ENCODE assay signal across 8 cellular contexts in the genomic region with DNA sequence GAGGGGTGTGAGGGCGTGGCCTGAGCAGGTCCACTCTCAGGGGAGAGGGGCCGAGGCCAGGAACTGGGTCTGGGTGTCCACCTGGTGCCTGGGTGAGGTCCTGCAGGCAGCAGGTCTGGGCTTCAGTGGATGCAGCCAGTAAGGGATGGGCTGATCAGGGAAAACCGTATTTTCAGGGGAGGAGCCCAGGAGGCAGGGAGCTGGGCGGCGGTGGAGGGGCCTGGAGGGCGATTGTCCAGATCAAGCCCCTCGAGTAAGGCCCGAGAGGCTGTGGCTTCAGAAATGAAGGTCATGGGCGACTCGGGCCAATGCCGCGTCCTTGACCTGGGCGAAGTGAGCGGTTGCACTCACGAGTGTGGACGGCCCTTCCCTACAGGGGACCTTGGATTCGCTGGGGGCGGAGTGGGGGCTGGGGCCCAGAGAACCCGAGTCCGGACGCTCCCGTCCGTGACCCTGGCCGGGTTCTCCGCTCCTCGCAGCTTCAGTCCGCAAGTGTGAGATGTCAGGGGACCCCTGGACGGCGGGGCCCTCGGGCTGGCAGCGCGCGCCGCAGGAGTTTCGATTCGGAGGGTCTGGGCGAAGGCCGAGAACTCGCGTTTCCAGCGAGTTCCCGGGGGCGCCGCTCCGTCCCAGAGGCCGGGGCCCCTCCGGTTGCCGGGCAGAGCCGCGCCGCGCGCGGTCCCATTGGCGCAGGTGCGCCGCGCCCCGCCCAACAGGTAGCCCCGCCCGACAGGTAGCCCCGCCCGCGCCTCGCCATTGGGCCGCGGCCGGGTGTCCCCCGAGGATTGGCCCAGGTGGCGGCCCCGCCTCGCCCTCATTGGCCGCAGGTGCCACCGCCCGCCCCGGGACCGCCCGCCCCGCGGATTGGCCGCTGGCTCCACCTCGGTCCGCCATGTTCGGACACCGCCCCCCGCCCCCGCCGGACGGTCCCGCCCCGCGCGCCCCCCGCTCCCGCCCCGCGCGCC. TPM values are rescaled to one million over a fixed set of nuclear protein-coding genes. Genes with fewer than 3 reads are reported as not detected.
A peak's percentile ranks its signal among the peaks of the same experiment; 100 is the strongest.
DNase-seq lines count a peak whose midpoint lies in the region; ATAC-seq and TF ChIP-seq lines count a peak whose summit lies in the region.

TSS of gene PRKCZ (plus strand) at position 895 of the 965 bp plus-strand sequence. CDS start 220 bp downstream, outside the sequence.

- no peaks in the 10 kb centered on the region for H4K20me1 ChIP-seq in PC-9 (ENCODE audit: insufficient read depth)

- H3K4me2 ChIP-seq in PC-9: peak within 1 kb of the TSS; percentile 87

- H3K4me1 ChIP-seq in PC-9 (replicated peaks; ENCODE audit: insufficient read depth) (0 out of 2 replicates have a peak, but pooled peaks cover 5% of the 10 kb centered on the region), gastroesophageal sphincter (peaks cover 0 to 37% (median 14%) of the 10 kb centered on the region in 3 donors), tibial artery (peaks cover 0 to 24% (median 17%) of the 10 kb centered on the region in 4 donors)

- intact Hi-C loops in PC-9 (cut with micrococcal nuclease; ENCODE audit: unreplicated experiment): loop anchor here (2.0 kb wide), 1 partner anchor 85 kb away; no protein-coding TSS in a partner anchor
- intact Hi-C loops in tibial artery (cut with DNase I; ENCODE audit: low total_unique reads): no loop called here

- no peak for TF ChIP-seq EP300 in gastroesophageal sphincter (IDR thresholded peaks at IDR 0.05)

- no peaks in the 10 kb centered on the region for H3K36me3 ChIP-seq in PC-9 (ENCODE audit: low read depth)
- no peaks in the 10 kb centered on the region for H3K36me3 ChIP-seq in gastroesophageal sphincter
- H3K36me3 ChIP-seq in tibial artery: no peaks in the 10 kb centered on the region

- WGBS in gastroesophageal sphincter (ENCODE audit: low coverage in 1 of 2), 2 donors: 2 to 10% methylated on average over 2 to 6 of the region's 98 CpGs

- peak; percentile 93 for DNase-seq in G401 (ENCODE audit: low spot score)
- peak; percentile 80 to 98 for DNase-seq in PC-9
- DNase-seq in activated T-helper 1 cell treated with anti-CD3 and anti-CD28 coated beads, Interleukin-2, amount 50 U/mL, for 16 hours (ENCODE audit: low read depth in 1 of 2, low spot score in 1 of 2): peak; percentile 89 to 96
- peak; percentile 50 for DNase-seq in omental fat pad (ENCODE audit: low spot score)
- no peak for DNase-seq in tibial artery
- no peak for DNase-seq in NCI-H446 (lab: John Stamatoyannopoulos, UW)

- H3K27me3 ChIP-seq in PC-9 (ENCODE audit: insufficient read depth, low read depth) (no peaks in the 10 kb centered on the region), gastroesophageal sphincter (peaks cover 87% of the 10 kb centered on the region), tibial artery (peaks cover 0 to 88% of the 10 kb centered on the region in 2 donors)

- no peak for TF ChIP-seq POLR2A in gastroesophageal sphincter (IDR thresholded peaks at IDR 0.05)

- peaks cover 12% of the 10 kb centered on the region; the same call in 1 of the 2 replicates for H3F3A ChIP-seq in PC-9 (ENCODE audit: insufficient read depth, low read depth)

- in situ Hi-C loops in G401 (cut with HindIII; ENCODE audit: low sequenced_read_pairs): loop anchor here (5.0 kb wide), 1 partner anchor 57 kb away; no protein-coding TSS in a partner anchor

- TF ChIP-seq CTCF in PC-9 (conservative IDR thresholded peaks at IDR 0.05) (peak; percentile 69), gastroesophageal sphincter (IDR thresholded peaks at IDR 0.05) (no peak), omental fat pad (IDR thresholded peaks at IDR 0.05) (no peak), tibial artery (IDR thresholded peaks at IDR 0.05) (no peak)

- CTCF ChIA-PET in PC-9 (lab: Charles Lee): interaction anchor here (0.7 to 1.0 kb wide), 2 partner anchors 61 to 144 kb away, joined by 15 to 18 read pairs; no protein-coding TSS in a partner anchor

- H3K9me3 ChIP-seq in PC-9 (ENCODE audit: insufficient read depth, low read depth) (no peaks in the 10 kb centered on the region), gastroesophageal sphincter (no peaks in the 10 kb centered on the region), tibial artery (no peaks in the 10 kb centered on the region)

- ATAC-seq in HG03342 (IDR thresholded peaks at IDR 0.05; ENCODE audit: unreplicated experiment): peak; percentile 50
- peak; percentile 73 for ATAC-seq in gastroesophageal sphincter
- peak; percentile 90 for ATAC-seq in omental fat pad (ENCODE audit: low FRiP score)

- H3K27ac ChIP-seq in PC-9 (peak within 1 kb of the TSS; percentile 56), gastroesophageal sphincter (peak within 1 kb of the TSS in 2 of 4 donors; percentile 17 to 24), tibial artery (no peak within 1 kb of the TSS)

- H2AFZ ChIP-seq in PC-9: peak within 1 kb of the TSS; percentile 86

- H3K4me3 ChIP-seq in PC-9: peak within 1 kb of the TSS; percentile 79
- peak within 1 kb of the TSS; percentile 15 to 51 for H3K4me3 ChIP-seq in gastroesophageal sphincter
- peak within 1 kb of the TSS; percentile 35 to 54 for H3K4me3 ChIP-seq in tibial artery

- BruUV-seq in PC-9 (replicated peaks; lab: Mats Ljungman, UMichigan): TSS peak; percentile 85

- no peaks in the 10 kb centered on the region for H3K9me2 ChIP-seq in PC-9 (ENCODE audit: insufficient read depth)

- H3K79me2 ChIP-seq in PC-9 (ENCODE audit: low read depth): peaks cover 11% of the 10 kb centered on the region

- POLR2A ChIA-PET in PC-9 (lab: Charles Lee; ENCODE audit: unreplicated experiment): no interaction called here

RNA-seq across cellular contexts. Expression of gene PRKCZ, which starts in this region (rescaled TPM):
- 96.8 and 107 TPM in 2 replicates for total RNA-seq in G401 (2014; rRNA removed; shearing (Covaris generic))
- 36.0 and 36.2 TPM in 2 replicates for total RNA-seq in PC-9 (2021)
- 1 to 10 TPM; 2.4 to 3.8 (median 2.9) TPM for total RNA-seq in gastroesophageal sphincter
- total RNA-seq in omental fat pad: 1 to 10 TPM; 2.5 to 8.1 (median 2.6) TPM

Comparison
In these comparisons a context has a peak if more than half of its experiments do, and no peak if none do; other contexts are left out.
1. DNase-seq: peak in G401 (single experiment), PC-9 (2 of 2), activated T-helper 1 cell treated with anti-CD3 and anti-CD28 coated beads, Interleukin-2, amount 50 U/mL, for 16 hours (2 of 2) and omental fat pad (single experiment); none in tibial artery (0 of 2) and NCI-H446 (0 of 2).
2. Peak in every context shown above with its lines, with median percentiles within 50 percentile points of each other: ATAC-seq and H3K4me3 ChIP-seq.